ENCODE assay signal across 10 cellular contexts in the genomic region with DNA sequence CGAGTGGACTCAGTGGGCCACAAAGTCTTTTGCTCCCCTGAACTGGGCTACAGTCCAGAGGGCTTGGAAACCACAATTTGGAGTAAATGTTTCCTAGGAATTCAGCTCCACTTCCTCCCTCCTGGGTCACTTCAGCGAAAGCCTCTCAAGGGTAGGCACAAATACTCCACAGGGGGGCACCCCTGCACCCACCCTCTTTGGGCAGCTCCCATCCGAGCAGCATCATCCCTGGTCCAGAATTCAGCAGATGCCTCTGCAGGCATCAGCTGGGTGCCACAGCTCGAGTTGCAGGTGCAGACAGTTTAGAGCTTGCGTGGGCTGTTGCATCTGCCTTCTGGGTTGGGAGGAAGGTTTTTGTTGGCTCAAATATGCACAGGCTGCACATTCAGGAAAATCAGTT. TPM values are rescaled to one million over a fixed set of nuclear protein-coding genes. Genes with fewer than 3 reads are reported as not detected.
A peak's percentile ranks its signal among the peaks of the same experiment; 100 is the strongest.
DNase-seq lines count a peak whose midpoint lies in the region; ATAC-seq and TF ChIP-seq lines count a peak whose summit lies in the region.
"Had no signal": no experiment of that assay in that cellular context is flagged by ENCODE, and none has a peak within 500 bp of the region (broad histone marks: within the 10 kb centered on the region; RNA-seq: fewer than 3 reads in every experiment).

No MANE protein-coding gene starts in this region.

- POLR2A ChIA-PET in HEK293 (lab: Yijun Ruan, JAX) = no interaction called here

- no peaks in the 10 kb centered on the region for H3K9me3 ChIP-seq in HEK293 (ENCODE audit: control insufficient read depth, insufficient read depth, low read depth, low read length)

- in situ Hi-C loops in SK-MEL-5 (cut with HindIII; ENCODE audit: low pct_unique_long_range_greater_than_20kb, low sequenced_read_pairs) = no loop called here

- ATAC-seq in HG03097 (IDR thresholded peaks at IDR 0.05; ENCODE audit: low FRiP score, unreplicated experiment) = no peak
- no peak for ATAC-seq in HG03457 (IDR thresholded peaks at IDR 0.05; ENCODE audit: unreplicated experiment)
- ATAC-seq in HG02678 (IDR thresholded peaks at IDR 0.05; ENCODE audit: unreplicated experiment) = no peak

- no peak overlapping the region for H3K4me3 ChIP-seq in HEK293 (ENCODE audit: low read depth, low read length)

- no peak overlapping the region for H3K27ac ChIP-seq in HEK293 (ENCODE audit: extremely low read depth, low read depth, low read length)
- H3K27ac ChIP-seq: KMS-11 had no signal

- H3K36me3 ChIP-seq in HEK293 (ENCODE audit: control insufficient read depth in 2 of 2, insufficient read depth in 1 of 2, low read length in 2 of 2) = no peaks in the 10 kb centered on the region

- peaks cover 7% of the 10 kb centered on the region for H3K4me1 ChIP-seq in HEK293 (ENCODE audit: control insufficient read depth, insufficient read depth, low read length)

- DNase-seq in DMS 273 (lab: John Stamatoyannopoulos, UW; ENCODE audit: unreplicated experiment) (peak; percentile 82), SK-MEL-5 (ENCODE audit: low read depth, low spot score) (peak; percentile 67), middle frontal gyrus (ENCODE audit: extremely low spot score, low spot score) (peak; percentile 34)
- DNase-seq: activated CD4-positive, alpha-beta T cell treated with anti-CD3 and anti-CD28 coated beads, Interleukin-2, amount 10 ng/mL, durations not matched to agents 24 days and 14 days; cortex of kidney had no signal

- TF ChIP-seq CTCF in HEK293 (tag by site-specific recombination; IDR thresholded peaks at IDR 0.05) = peak; percentile 67

- CTCF ChIA-PET in HEK293 (lab: Yijun Ruan, JAX) = interaction anchor here (0.6 to 2.1 kb wide), 22 partner anchors 10 to 942 kb away, joined by 3 to 14 read pairs (median 4); no protein-coding TSS in a partner anchor

TF ChIP-seq in HEK293, 187 proteins besides CTCF, POLR2A, EP300 and RAD21:
- TF ChIP-seq ZNF830 (tag by site-specific recombination; IDR thresholded peaks at IDR 0.05; ENCODE audit: low read depth) (no peak), ZNF654 (tag by site-specific recombination; IDR thresholded peaks at IDR 0.05; ENCODE audit: low read depth) (peak; percentile 32), PRDM10 (tag by site-specific recombination; IDR thresholded peaks at IDR 0.05) (peak; percentile 48; the same call in 1 of the 2 replicates)

RNA-seq across cellular contexts. Expression of gene KANK4, which starts 25.0 kb away (rescaled TPM):
- not detected in 2 replicates for total RNA-seq in SK-MEL-5 (2014; rRNA removed; shearing (Covaris generic))
- not detected in 2 replicates for polyA plus RNA-seq in SK-MEL-5 (2015; cell fraction: cytosol; rRNA removed)
- not detected in 2 replicates for polyA plus RNA-seq in SK-MEL-5 (2015; cell fraction: nucleus; rRNA removed)
- total RNA-seq: activated CD4-positive, alpha-beta T cell treated with anti-CD3 and anti-CD28 coated beads, Interleukin-2, amount 10 ng/mL, durations not matched to agents 24 days and 14 days had no signal
